1 cellular context compared by ENCODE assay signal in genomic region chr6:134691180-134691579, GRCh38.
A peak's percentile ranks its signal among the peaks of the same experiment; 100 is the strongest.
TF ChIP-seq lines count a peak whose summit lies in the region.

No MANE protein-coding gene starts in this region.

TF ChIP-seq in K562, 482 proteins besides CTCF, POLR2A, EP300 and RAD21:
- TF ChIP-seq ZNF512 (tag; IDR thresholded peaks at IDR 0.05), result peak; percentile 44; the same call in 1 of the 2 replicates
- no peak for TF ChIP-seq TSC22D4 (tag; IDR thresholded peaks at IDR 0.05)
